14 cellular contexts compared by ENCODE assay signal in genomic region chr1:30888975-30889374, GRCh38. TPM values are rescaled to one million over a fixed set of nuclear protein-coding genes. Genes with fewer than 3 reads are reported as not detected.
DNase-seq lines count a peak whose midpoint lies in the region; ATAC-seq and TF ChIP-seq lines count a peak whose summit lies in the region.
"Had no signal": no experiment of that assay in that cellular context is flagged by ENCODE, and none has a peak within 500 bp of the region (broad histone marks: within the 10 kb centered on the region; RNA-seq: fewer than 3 reads in every experiment).

No MANE protein-coding gene starts in this region.

- peak overlapping the region; percentile 92 for H3K4ac ChIP-seq in IMR-90 (ENCODE audit: low read depth, low read length)

- H3K9me3 ChIP-seq in IMR-90 (ENCODE audit: control insufficient read depth, insufficient read depth, low read length) (no peaks in the 10 kb centered on the region), mucosa of rectum (ENCODE audit: control insufficient read depth in 2 of 2, low read length in 2 of 2) (no peaks in the 10 kb centered on the region), stomach smooth muscle (ENCODE audit: control insufficient read depth in 2 of 2, low read length in 2 of 2) (no peaks in the 10 kb centered on the region)

- POLR2A ChIA-PET in IMR-90 (lab: Charles Lee; ENCODE audit: unreplicated experiment) = no interaction called here

- peak overlapping the region; percentile 97 for H2AK5ac ChIP-seq in IMR-90 (ENCODE audit: low read depth, low read length)

- peak overlapping the region; percentile 73 for H2BK5ac ChIP-seq in IMR-90 (ENCODE audit: low read depth, low read length, poor library complexity, severe bottlenecking)

- H3K14ac ChIP-seq in IMR-90 (replicated peaks; ENCODE audit: low read depth, low read length) = peak overlapping the region; percentile 90

- ATAC-seq in IMR-90 (ENCODE audit: low read depth) (no peak), HG02973 (IDR thresholded peaks at IDR 0.05; ENCODE audit: unreplicated experiment) (no peak), HG02981 (IDR thresholded peaks at IDR 0.05; ENCODE audit: unreplicated experiment) (no peak), HG02798 (IDR thresholded peaks at IDR 0.05; ENCODE audit: poor library complexity, unreplicated experiment) (no peak)
- ATAC-seq: activated naive CD8-positive, alpha-beta T cell treated with anti-CD3 and anti-CD28 coated beads, Interleukin-2, amount 50 U/mL, for 24 hours; activated T-cell treated with anti-CD3 and anti-CD28 coated beads, Interleukin-2, amount 50 U/mL, for 4 hours; stimulated activated naive CD8-positive, alpha-beta T cell treated with anti-CD3 and anti-CD28 coated beads, Interleukin-15, Interleukin-2, amounts not matched to agents 100 U/mL and 50 U/mL, for 24 hours had no signal

- H3K27ac ChIP-seq in IMR-90 (ENCODE audit: insufficient read depth, low read length) = peak overlapping the region; percentile 71; the same call in 1 of the 2 replicates
- H3K27ac ChIP-seq in cingulate gyrus (ENCODE audit: low read depth, low read length) = peak overlapping the region; percentile 48
- H3K27ac ChIP-seq in mucosa of rectum (ENCODE audit: low read depth in 2 of 2, low read length in 2 of 2) = peak overlapping the region; percentile 28 to 74
- peak overlapping the region; percentile 97 for H3K27ac ChIP-seq in stomach smooth muscle (ENCODE audit: low read length)

- H4K5ac ChIP-seq in IMR-90 (ENCODE audit: low read depth, low read length) = peak overlapping the region; percentile 55

- H2AFZ ChIP-seq in IMR-90 (replicated peaks; ENCODE audit: low read length, poor library complexity) = peak overlapping the region; percentile 76

- no peak overlapping the region for H3K4me3 ChIP-seq in IMR-90 (ENCODE audit: insufficient read depth, low read depth, low read length)
- no peak overlapping the region for H3K4me3 ChIP-seq in mucosa of rectum (ENCODE audit: low read length in 2 of 2)
- H3K4me3 ChIP-seq in stomach smooth muscle (ENCODE audit: low read length in 2 of 2) = peak overlapping the region; percentile 6 to 58

- H2BK120ac ChIP-seq in IMR-90 (ENCODE audit: low read depth, low read length) = peak overlapping the region; percentile 71

- no peak overlapping the region for H3K56ac ChIP-seq in IMR-90 (ENCODE audit: extremely low read depth, insufficient read depth, low read length)

- DNase-seq in IMR-90 (no peak), COLO668 (lab: John Stamatoyannopoulos, UW; ENCODE audit: unreplicated experiment) (no peak)
- DNase-seq: activated CD4-positive, alpha-beta T cell treated with anti-CD3 and anti-CD28 coated beads, Interleukin-2, amount 10 ng/mL, durations not matched to agents 24 days and 14 days; activated naive CD8-positive, alpha-beta T cell treated with anti-CD3 and anti-CD28 coated beads, Interleukin-2, amount 50 U/mL, for 24 hours; activated T-cell treated with anti-CD3 and anti-CD28 coated beads, Interleukin-2, amount 50 U/mL, for 4 hours; AML-193; NCI-H1930; stimulated activated naive CD8-positive, alpha-beta T cell treated with anti-CD3 and anti-CD28 coated beads, Interleukin-15, Interleukin-2, amounts not matched to agents 100 U/mL and 50 U/mL, for 24 hours had no signal

- peak overlapping the region; percentile 46 for H3K9ac ChIP-seq in IMR-90 (ENCODE audit: low read depth, low read length)
- no peak overlapping the region for H3K9ac ChIP-seq in mucosa of rectum (ENCODE audit: low read depth in 1 of 2, low read length in 2 of 2)
- peak overlapping the region; percentile 62 to 67 for H3K9ac ChIP-seq in stomach smooth muscle (ENCODE audit: low read length in 2 of 2)

- H3K18ac ChIP-seq in IMR-90 (ENCODE audit: low read depth, low read length) = peak overlapping the region; percentile 66

- no CpG with 5 or more reads among the region's 3 CpGs for WGBS in IMR-90 (ENCODE audit: extremely low coverage in 2 of 2, insufficient read length in 1 of 2), 2 experiments

- peak overlapping the region; percentile 74 for H3K23ac ChIP-seq in IMR-90 (ENCODE audit: low read depth, low read length)

- peak overlapping the region; percentile 64; the same call in 1 of the 2 replicates for H2BK20ac ChIP-seq in IMR-90 (ENCODE audit: low read depth, low read length)

- H4K8ac ChIP-seq in IMR-90 (ENCODE audit: low read depth in 2 of 2, low read length in 2 of 2) = peak overlapping the region; percentile 8 to 72; a peak in 3 of 4 replicates

- H2BK15ac ChIP-seq in IMR-90 (ENCODE audit: low read depth, low read length) = peak overlapping the region; percentile 76; the same call in 2 of the 3 replicates

- H3K27me3 ChIP-seq in IMR-90 (ENCODE audit: control insufficient read depth, insufficient read depth, low read length) = no peaks in the 10 kb centered on the region
- no peaks in the 10 kb centered on the region for H3K27me3 ChIP-seq in mucosa of rectum (ENCODE audit: control insufficient read depth in 2 of 2, insufficient read depth in 2 of 2, low read length in 2 of 2)
- no peaks in the 10 kb centered on the region for H3K27me3 ChIP-seq in stomach smooth muscle (ENCODE audit: control insufficient read depth in 1 of 2, insufficient read depth in 2 of 2, low read length in 2 of 2)

- intact Hi-C loops in IMR-90 (cut with micrococcal nuclease) = no loop called here

- H4K91ac ChIP-seq in IMR-90 (ENCODE audit: insufficient read depth, low read depth, low read length) = peak overlapping the region; percentile 84

- no peak for TF ChIP-seq RAD21 in IMR-90 (IDR thresholded peaks at IDR 0.05; ENCODE audit: low read length)

- H3K36me3 ChIP-seq in IMR-90 (ENCODE audit: control insufficient read depth, insufficient read depth, low read length) (no peaks in the 10 kb centered on the region; the same call in 1 of the 2 replicates), mucosa of rectum (ENCODE audit: control insufficient read depth in 2 of 2, insufficient read depth in 2 of 2, low read length in 2 of 2) (no peaks in the 10 kb centered on the region), stomach smooth muscle (ENCODE audit: control insufficient read depth in 2 of 2, insufficient read depth in 2 of 2, low read length in 2 of 2) (peaks cover 0 to 2% of the 10 kb centered on the region in 2 donors)

- H3K4me2 ChIP-seq in IMR-90 (ENCODE audit: low read depth, low read length) = peak overlapping the region; percentile 54; the same call in 1 of the 2 replicates

- BruUV-seq in IMR-90 (replicated peaks; lab: Mats Ljungman, UMichigan) = no TSS peak

- no peak for TF ChIP-seq POLR2A in IMR-90 (IDR thresholded peaks at IDR 0.05; ENCODE audit: low read depth, low read length)

- CTCF ChIA-PET in IMR-90 (lab: Yijun Ruan, JAX) = no interaction called here

- H4K20me1 ChIP-seq in IMR-90 (ENCODE audit: insufficient read depth, low read length) = peaks cover 74% of the 10 kb centered on the region

- peaks cover 44 to 94% of the 10 kb centered on the region in 2 experiments for H3K79me1 ChIP-seq in IMR-90 (ENCODE audit: low read depth in 1 of 2, low read length in 2 of 2)

- dilution Hi-C loops in IMR-90 (cut with HindIII; ENCODE audit: low sequenced_read_pairs, unreplicated experiment) = no loop called here

- in situ Hi-C loops in IMR-90 (cut with MboI; ENCODE audit: low sequenced_read_pairs) = no loop called here

- no peak for TF ChIP-seq CTCF in IMR-90 (conservative IDR thresholded peaks at IDR 0.05; ENCODE audit: low read depth, low read length)

- peaks cover 44% of the 10 kb centered on the region for H3K4me1 ChIP-seq in IMR-90 (ENCODE audit: control insufficient read depth, insufficient read depth, low read length)
- H3K4me1 ChIP-seq in mucosa of rectum (ENCODE audit: control insufficient read depth in 2 of 2, insufficient read depth in 2 of 2, low read length in 2 of 2) = peaks cover 0 to 2% of the 10 kb centered on the region in 2 donors
- H3K4me1 ChIP-seq in stomach smooth muscle (ENCODE audit: control insufficient read depth, insufficient read depth, low read length) = peaks cover 85% of the 10 kb centered on the region

- H3K9me1 ChIP-seq in IMR-90 (ENCODE audit: insufficient read depth, low read length) = peaks cover 39% of the 10 kb centered on the region

- H2AK9ac ChIP-seq in IMR-90 (replicated peaks; ENCODE audit: low read depth, low read length, poor library complexity) = peak overlapping the region; percentile 88

TF ChIP-seq in IMR-90, 13 proteins besides CTCF, POLR2A, EP300 and RAD21:
- TF ChIP-seq CHD1 (IDR thresholded peaks at IDR 0.05; ENCODE audit: low read depth, low read length) = no peak
- TF ChIP-seq BHLHE40 (IDR thresholded peaks at IDR 0.05; ENCODE audit: low read depth, low read length) = no peak

RNA-seq across cellular contexts. Expression of gene SDC3, which starts 19.6 kb away (rescaled TPM):
- 13.1 and 14.2 TPM in 2 replicates for total RNA-seq in IMR-90 (2012; rRNA removed)
- 71.5 and 75.7 TPM in 2 replicates for polyA plus RNA-seq in IMR-90 (2012; rRNA removed)
- 47.3 and 81.5 TPM in 2 replicates for polyA plus RNA-seq in IMR-90 (2012; cell fraction: cytosol; rRNA removed)
- polyA plus RNA-seq in IMR-90 (2012; cell fraction: nucleus; rRNA removed; ENCODE audit: low replicate concordance) = 36.2 and 50.9 TPM in 2 replicates

Comparison
In these comparisons a context has a peak if more than half of its experiments do, and no peak if none do; other contexts are left out.
1. H3K4me3 ChIP-seq: peak in stomach smooth muscle (2 of 2); none in IMR-90 (single experiment) and mucosa of rectum (0 of 2).
2. H3K9ac ChIP-seq: peak in IMR-90 (single experiment) and stomach smooth muscle (2 of 2); none in mucosa of rectum (0 of 2).
3. Peak in every context shown above with its lines, with median percentiles within 50 percentile points of each other: H3K27ac ChIP-seq.